ENCODE assay signal across 8 cellular contexts in genomic region chr1:37485902-37486679, GRCh38. TPM values are rescaled to one million over a fixed set of nuclear protein-coding genes. Genes with fewer than 3 reads are reported as not detected.
A peak's percentile ranks its signal among the peaks of the same experiment; 100 is the strongest.
DNase-seq lines count a peak whose midpoint lies in the region; ATAC-seq, FAIRE-seq and TF ChIP-seq lines count a peak whose summit lies in the region.

No MANE protein-coding gene starts in this region.

- H3K27ac Mint-ChIP-seq in activated naive CD8-positive, alpha-beta T cell, result peak overlapping the region; percentile 61
- no peak overlapping the region for H3K27ac Mint-ChIP-seq in activated naive CD8-positive, alpha-beta T cell treated with anti-CD3 and anti-CD28 coated beads, Interleukin-2, amount 50 U/mL, for 24 hours
- H3K27ac Mint-ChIP-seq in memory B cell (peak overlapping the region; percentile 66), type B pancreatic cell (no peak overlapping the region)

- peak overlapping the region; percentile 76 for H3K27ac ChIP-seq in upper lobe of right lung

- H3K27me3 Mint-ChIP-seq in activated naive CD8-positive, alpha-beta T cell, result no peaks in the 10 kb centered on the region
- H3K27me3 Mint-ChIP-seq in activated naive CD8-positive, alpha-beta T cell treated with anti-CD3 and anti-CD28 coated beads, Interleukin-2, amount 50 U/mL, for 24 hours, result no peaks in the 10 kb centered on the region
- H3K27me3 Mint-ChIP-seq in memory B cell (no peaks in the 10 kb centered on the region), type B pancreatic cell (no peaks in the 10 kb centered on the region)

- no peaks in the 10 kb centered on the region for H3K9me3 ChIP-seq in upper lobe of right lung

- no peaks in the 10 kb centered on the region for H3K36me3 Mint-ChIP-seq in activated naive CD8-positive, alpha-beta T cell
- peaks cover 22% of the 10 kb centered on the region for H3K36me3 Mint-ChIP-seq in activated naive CD8-positive, alpha-beta T cell treated with anti-CD3 and anti-CD28 coated beads, Interleukin-2, amount 50 U/mL, for 24 hours (ENCODE audit: low read depth)
- H3K36me3 Mint-ChIP-seq in memory B cell (peaks cover 24% of the 10 kb centered on the region), type B pancreatic cell (no peaks in the 10 kb centered on the region)

- no peak overlapping the region for H3K4me3 Mint-ChIP-seq in activated naive CD8-positive, alpha-beta T cell
- H3K4me3 Mint-ChIP-seq in activated naive CD8-positive, alpha-beta T cell treated with anti-CD3 and anti-CD28 coated beads, Interleukin-2, amount 50 U/mL, for 24 hours, result no peak overlapping the region
- no peak overlapping the region for H3K4me3 Mint-ChIP-seq in memory B cell
- no peak overlapping the region for H3K4me3 Mint-ChIP-seq in type B pancreatic cell

- ATAC-seq in activated naive CD8-positive, alpha-beta T cell treated with anti-CD3 and anti-CD28 coated beads, Interleukin-2, amount 50 U/mL, for 24 hours, result no peak
- no peak for ATAC-seq in memory B cell (ENCODE audit: low read depth)
- no peak for ATAC-seq in upper lobe of right lung

- peaks cover 50% of the 10 kb centered on the region for H3K4me1 ChIP-seq in upper lobe of right lung

- FAIRE-seq in bronchial epithelial cell (lab: Jason Lieb, UNC), result no peak

- TF ChIP-seq CTCF in bronchial epithelial cell (IDR thresholded peaks at IDR 0.05; ENCODE audit: insufficient read depth, low read length, severe bottlenecking) (no peak), upper lobe of right lung (IDR thresholded peaks at IDR 0.05) (no peak), type B pancreatic cell (conservative IDR thresholded peaks at IDR 0.05) (no peak)

- intact Hi-C loops in upper lobe of right lung (cut with DNase I), result loop anchor here (2.0 kb wide), 1 partner anchor 29 kb away; no protein-coding TSS in a partner anchor

- no peak overlapping the region for H3K4me3 ChIP-seq in bronchial epithelial cell (ENCODE audit: low read depth, low read length)
- H3K4me3 ChIP-seq in upper lobe of right lung, result no peak overlapping the region

- no peaks in the 10 kb centered on the region for H3K27me3 ChIP-seq in bronchial epithelial cell (ENCODE audit: control insufficient read depth, insufficient read depth, low read length)
- H3K27me3 ChIP-seq in upper lobe of right lung, result no peaks in the 10 kb centered on the region

- DNase-seq in activated naive CD8-positive, alpha-beta T cell treated with anti-CD3 and anti-CD28 coated beads, Interleukin-2, amount 50 U/mL, for 24 hours, result no peak
- DNase-seq in bronchial epithelial cell (ENCODE audit: low read depth) (peak; percentile 31), memory B cell (ENCODE audit: low spot score in 2 of 2) (no peak), upper lobe of right lung (no peak), hypothalamus (lab: John Stamatoyannopoulos, UW) (no peak), COLO668 (lab: John Stamatoyannopoulos, UW; ENCODE audit: unreplicated experiment) (no peak), type B pancreatic cell (ENCODE audit: extremely low spot score, unreplicated experiment) (no peak)

- H3K36me3 ChIP-seq in bronchial epithelial cell (ENCODE audit: control insufficient read depth, insufficient read depth, low read length) (peaks cover 22% of the 10 kb centered on the region), upper lobe of right lung (peaks cover 55% of the 10 kb centered on the region)

- H3K9me3 Mint-ChIP-seq in activated naive CD8-positive, alpha-beta T cell (ENCODE audit: low read depth), result no peaks in the 10 kb centered on the region
- H3K9me3 Mint-ChIP-seq in activated naive CD8-positive, alpha-beta T cell treated with anti-CD3 and anti-CD28 coated beads, Interleukin-2, amount 50 U/mL, for 24 hours, result no peaks in the 10 kb centered on the region
- no peaks in the 10 kb centered on the region for H3K9me3 Mint-ChIP-seq in memory B cell
- H3K9me3 Mint-ChIP-seq in type B pancreatic cell, result no peaks in the 10 kb centered on the region

- peaks cover 32% of the 10 kb centered on the region for H3K4me1 Mint-ChIP-seq in activated naive CD8-positive, alpha-beta T cell (ENCODE audit: low read depth)
- peaks cover 30% of the 10 kb centered on the region for H3K4me1 Mint-ChIP-seq in activated naive CD8-positive, alpha-beta T cell treated with anti-CD3 and anti-CD28 coated beads, Interleukin-2, amount 50 U/mL, for 24 hours
- peaks cover 29% of the 10 kb centered on the region for H3K4me1 Mint-ChIP-seq in memory B cell
- peaks cover 6% of the 10 kb centered on the region for H3K4me1 Mint-ChIP-seq in type B pancreatic cell (ENCODE audit: unreplicated experiment)

RNA-seq across cellular contexts. Expression of gene ZC3H12A, which starts 11.7 kb away (rescaled TPM):
- total RNA-seq in bronchial epithelial cell (14.2 and 24.2 TPM in 2 replicates), upper lobe of right lung (22.9 TPM), type B pancreatic cell (ENCODE audit: low replicate concordance) (6.0 and 18.3 TPM in 2 replicates)

RNA-seq across cellular contexts. Expression of gene MEAF6, which starts 28.5 kb away (rescaled TPM):
- total RNA-seq in bronchial epithelial cell, result 50.1 and 74.5 TPM in 2 replicates
- total RNA-seq in upper lobe of right lung, result 64.5 TPM
- 65.7 and 79.9 TPM in 2 replicates for total RNA-seq in type B pancreatic cell (ENCODE audit: low replicate concordance)

Comparison
In these comparisons a context has a peak if more than half of its experiments do, and no peak if none do; other contexts are left out.
1. H3K27ac Mint-ChIP-seq: peak in activated naive CD8-positive, alpha-beta T cell (single experiment) and memory B cell (single experiment); none in activated naive CD8-positive, alpha-beta T cell treated with anti-CD3 and anti-CD28 coated beads, Interleukin-2, amount 50 U/mL, for 24 hours (single experiment) and type B pancreatic cell (single experiment).